ENCODE assay signal across 21 cellular contexts in the genomic region with DNA sequence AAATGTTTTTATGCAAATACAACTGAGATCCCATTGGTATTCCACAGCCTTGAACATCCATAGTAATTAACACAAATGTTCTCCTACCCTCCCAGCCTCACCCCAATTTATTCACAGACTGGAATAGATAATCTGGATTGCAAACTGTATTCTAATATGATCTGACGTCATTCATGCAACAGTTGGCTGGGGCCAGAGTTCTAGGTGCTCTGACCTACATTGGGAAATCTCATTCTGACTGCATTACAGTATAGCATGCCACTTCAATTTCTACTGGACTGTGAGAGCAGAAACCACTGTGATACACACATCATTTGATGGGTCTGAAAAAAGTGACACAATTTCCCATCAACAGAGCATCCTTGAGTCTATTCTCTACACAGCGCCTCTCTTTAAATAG.
"Had no signal": no experiment of that assay in that cellular context is flagged by ENCODE, and none has a peak within 500 bp of the region (broad histone marks: within the 10 kb centered on the region; RNA-seq: fewer than 3 reads in every experiment).

No MANE protein-coding gene starts in this region.

- H3K36me3 ChIP-seq: Peyer's patch, SJCRH30, WERI-Rb-1 had no signal

- H3K36me3 Mint-ChIP-seq: activated naive CD8-positive, alpha-beta T cell had no signal

- H3K4me1 ChIP-seq: Peyer's patch, SJCRH30 had no signal

- ATAC-seq: activated CD4-positive, alpha-beta T cell treated with anti-CD3 and anti-CD28 coated beads for 36 hours; activated T-helper 17 cell treated with anti-CD3 and anti-CD28 coated beads, Interleukin-2, amount 50 U/mL, for 72 hours had no signal

- H3K27me3 ChIP-seq: Peyer's patch, SJCRH30 had no signal

- H3K9me3 ChIP-seq: Peyer's patch, SJCRH30, SK-N-SH had no signal

- H3K4me3 ChIP-seq: Peyer's patch, SJCRH30 had no signal

- H3K27me3 Mint-ChIP-seq: activated CD4-positive, alpha-beta memory T cell treated with anti-CD3 and anti-CD28 coated beads, Interleukin-2, amount 10 ng/mL, durations not matched to agents 7 days and 5 days; activated CD4-positive, alpha-beta T cell treated with anti-CD3 and anti-CD28 coated beads for 36 hours; activated naive CD8-positive, alpha-beta T cell had no signal

- H3K4me1 Mint-ChIP-seq: activated CD4-positive, alpha-beta memory T cell treated with anti-CD3 and anti-CD28 coated beads, Interleukin-2, amount 10 ng/mL, durations not matched to agents 7 days and 5 days; activated CD4-positive, alpha-beta T cell treated with anti-CD3 and anti-CD28 coated beads for 36 hours had no signal

- H3K27ac Mint-ChIP-seq: activated CD4-positive, alpha-beta memory T cell treated with anti-CD3 and anti-CD28 coated beads, Interleukin-2, amount 10 ng/mL, durations not matched to agents 7 days and 5 days; activated CD4-positive, alpha-beta T cell treated with anti-CD3 and anti-CD28 coated beads for 36 hours; activated naive CD4-positive, alpha-beta T cell treated with anti-CD3 and anti-CD28 coated beads for 36 hours; activated naive CD8-positive, alpha-beta T cell; activated T-helper 17 cell treated with anti-CD3 and anti-CD28 coated beads, Interleukin-2, amount 50 U/mL, for 72 hours had no signal

- H3K27ac ChIP-seq: Peyer's patch, RWPE1, SJCRH30, WERI-Rb-1 had no signal

- H3K9me3 Mint-ChIP-seq: activated naive CD4-positive, alpha-beta T cell treated with anti-CD3 and anti-CD28 coated beads for 36 hours had no signal

- H3K4me3 Mint-ChIP-seq: activated CD4-positive, alpha-beta memory T cell treated with anti-CD3 and anti-CD28 coated beads, Interleukin-2, amount 10 ng/mL, durations not matched to agents 7 days and 5 days; activated CD4-positive, alpha-beta T cell treated with anti-CD3 and anti-CD28 coated beads for 36 hours; activated naive CD4-positive, alpha-beta T cell treated with anti-CD3 and anti-CD28 coated beads for 36 hours; activated naive CD8-positive, alpha-beta T cell; activated T-helper 17 cell treated with anti-CD3 and anti-CD28 coated beads, Interleukin-2, amount 50 U/mL, for 72 hours had no signal

- DNase-seq: activated CD4-positive, alpha-beta memory T cell treated with anti-CD3 and anti-CD28 coated beads, Interleukin-2, amount 10 ng/mL, durations not matched to agents 7 days and 5 days; activated CD4-positive, alpha-beta T cell treated with anti-CD3 and anti-CD28 coated beads for 36 hours; activated CD4-positive, alpha-beta T cell treated with anti-CD3 and anti-CD28 coated beads, Interleukin-2, amount 50 U/mL, for 1 hour; activated gamma-delta T cell; activated naive CD4-positive, alpha-beta T cell treated with anti-CD3 and anti-CD28 coated beads for 36 hours; activated T-cell treated with anti-CD3 and anti-CD28 coated beads for 4 hours; activated T-cell treated with anti-CD3 and anti-CD28 coated beads, Interleukin-2, amount 50 U/mL, for 48 hours; cerebellar nuclear complex; NCI-H1048; NCI-H187 treated with DMSO at 0.1 percent for 48 hours; NCI-H2081 treated with DMSO at 0.1 percent for 48 hours; NCI-H526 treated with DMSO at 0.1 percent for 48 hours; Peyer's patch; Right ventricle myocardium superior; T-helper 1 cell had no signal
